Comparison of ENCODE assay signal across 9 cellular contexts in the genomic region with DNA sequence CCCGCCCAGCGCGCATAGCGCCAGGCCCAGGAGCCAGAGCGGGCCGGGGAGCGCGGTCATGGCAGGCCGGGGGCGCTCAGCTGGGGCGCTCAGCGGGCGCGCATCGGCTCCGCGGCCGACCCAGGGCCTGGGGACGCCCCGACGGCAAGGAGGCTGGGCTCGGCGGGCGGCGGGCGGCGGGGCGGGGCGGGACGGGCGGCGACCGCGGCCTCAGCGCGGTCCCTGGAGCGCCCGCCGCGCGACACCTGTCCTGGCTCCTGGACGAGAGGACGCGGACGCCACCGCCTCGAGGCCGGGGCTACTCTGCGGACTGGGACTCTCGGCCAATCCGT. TPM values are rescaled to one million over a fixed set of nuclear protein-coding genes. Genes with fewer than 3 reads are reported as not detected.
DNase-seq lines count a peak whose midpoint lies in the region; ATAC-seq, FAIRE-seq and TF ChIP-seq lines count a peak whose summit lies in the region.
"Had no signal": no experiment of that assay in that cellular context is flagged by ENCODE, and none has a peak within 500 bp of the region (broad histone marks: within the 10 kb centered on the region; RNA-seq: fewer than 3 reads in every experiment).

No MANE protein-coding gene starts in this region.

- H3K9ac ChIP-seq in astrocyte (ENCODE audit: low read length), result no peak overlapping the region

- H3K4me3 ChIP-seq in AG04450 (ENCODE audit: low read depth, low read length) (0 out of 2 replicates have a peak overlapping the region, but pooled peaks have one; percentile 25), astrocyte (ENCODE audit: insufficient read depth, low read depth, low read length) (no peak overlapping the region), mucosa of descending colon (peak overlapping the region; percentile 32)

- ATAC-seq in GM21723 (IDR thresholded peaks at IDR 0.05; ENCODE audit: unreplicated experiment) (peak; percentile 19), mucosa of descending colon (peak; percentile 43), HG03469 (IDR thresholded peaks at IDR 0.05; ENCODE audit: unreplicated experiment) (no peak)

- POLR2A ChIA-PET in AG04450 (lab: Yijun Ruan, JAX), result no interaction called here

- peaks cover 2% of the 10 kb centered on the region for H3K36me3 Mint-ChIP-seq in astrocyte (ENCODE audit: low read depth, unreplicated experiment)

- no peak overlapping the region for H2AFZ ChIP-seq in astrocyte (ENCODE audit: low read depth, low read length)

- H3K27me3 ChIP-seq in AG04450 (ENCODE audit: control insufficient read depth, insufficient read depth, low read length) (peaks cover 40% of the 10 kb centered on the region), astrocyte (ENCODE audit: insufficient read depth, low read length) (peaks cover 30% of the 10 kb centered on the region)

- no peak for DNase-seq in AG04450 (ENCODE audit: low read depth, low spot score)
- no peak for DNase-seq in astrocyte (ENCODE audit: low read depth)
- DNase-seq in mucosa of descending colon, result no peak
- DNase-seq in NCI-H187 treated with DMSO at 0.1 percent for 48 hours (lab: John Stamatoyannopoulos, UW), result no peak
- no peak for DNase-seq in globus pallidus (ENCODE audit: low spot score)
- DNase-seq in activated CD8-positive, alpha-beta memory T cell treated with anti-CD3 and anti-CD28 coated beads, Interleukin-2, amount 50 U/mL, for 4 hours, result no peak
- DNase-seq: KG1 had no signal

- no peaks in the 10 kb centered on the region for H3K36me3 ChIP-seq in astrocyte (ENCODE audit: insufficient read depth, low read length)
- H3K36me3 ChIP-seq in mucosa of descending colon (ENCODE audit: low read depth), result no peaks in the 10 kb centered on the region

- H3K27ac ChIP-seq in AG04450 (ENCODE audit: low read depth, low read length), result no peak overlapping the region
- no peak overlapping the region for H3K27ac ChIP-seq in astrocyte (ENCODE audit: low read depth, low read length)

- CTCF ChIA-PET in AG04450 (lab: Charles Lee), result no interaction called here

- H3K27me3 Mint-ChIP-seq in astrocyte (ENCODE audit: low read depth, unreplicated experiment), result peaks cover 53% of the 10 kb centered on the region

- peaks cover 3% of the 10 kb centered on the region for H3K9me3 Mint-ChIP-seq in astrocyte (ENCODE audit: unreplicated experiment)

- no peaks in the 10 kb centered on the region for H3K79me2 ChIP-seq in astrocyte (ENCODE audit: insufficient read depth, low read length)

- peak overlapping the region; percentile 67 for H3K4me2 ChIP-seq in astrocyte (ENCODE audit: low read length)

- H4K20me1 ChIP-seq in astrocyte (ENCODE audit: insufficient read depth, low read length), result no peaks in the 10 kb centered on the region

- H3K4me1 ChIP-seq in astrocyte (ENCODE audit: insufficient read depth, low read length) (no peaks in the 10 kb centered on the region), mucosa of descending colon (ENCODE audit: low read depth) (no peaks in the 10 kb centered on the region)

- no peak overlapping the region for H3K4me3 Mint-ChIP-seq in astrocyte (ENCODE audit: unreplicated experiment)

- H3K27ac Mint-ChIP-seq in astrocyte (ENCODE audit: unreplicated experiment), result no peak overlapping the region

- TF ChIP-seq CTCF in AG04450 (IDR thresholded peaks at IDR 0.05; ENCODE audit: low read depth, low read length) (no peak), astrocyte (IDR thresholded peaks at IDR 0.05; ENCODE audit: insufficient read depth, low read depth, low read length) (no peak), mucosa of descending colon (IDR thresholded peaks at IDR 0.05) (no peak)

- FAIRE-seq in astrocyte (lab: Jason Lieb, UNC), result no peak

- peaks cover 1% of the 10 kb centered on the region for H3K4me1 Mint-ChIP-seq in astrocyte (ENCODE audit: low read depth, unreplicated experiment)

- intact Hi-C loops in mucosa of descending colon (cut with DNase I, micrococcal nuclease), result no loop called here

- no peaks in the 10 kb centered on the region for H3K9me3 ChIP-seq in AG04450 (ENCODE audit: control insufficient read depth, insufficient read depth, low read length)
- H3K9me3 ChIP-seq in astrocyte (ENCODE audit: insufficient read depth, low read depth, low read length), result no peaks in the 10 kb centered on the region
- H3K9me3 ChIP-seq in mucosa of descending colon, result no peaks in the 10 kb centered on the region

RNA-seq across cellular contexts. Expression of a gene that starts 0.3 kb away (rescaled TPM):
- not detected in 2 replicates for polyA plus RNA-seq in AG04450 (2011; rRNA removed)
- not detected in 2 replicates for polyA minus RNA-seq in AG04450 (2011; rRNA and poly(A)+ RNA removed)
- total RNA-seq in astrocyte, result 0.16 TPM in 1 of 2 replicates, not detected in the other
- total RNA-seq in mucosa of descending colon, result 10 to 100 TPM; 11.0 to 19.9 (median 18.7) TPM

RNA-seq across cellular contexts. Expression of a gene that starts 17.2 kb away (rescaled TPM):
- polyA plus RNA-seq in AG04450 (2011; rRNA removed), result 0.06 and 0.20 TPM in 2 replicates
- not detected in 2 replicates for polyA minus RNA-seq in AG04450 (2011; rRNA and poly(A)+ RNA removed)
- 0.24 and 0.36 TPM in 2 replicates for total RNA-seq in astrocyte
- 1 to 10 TPM; 1.9 to 3.3 (median 2.2) TPM for total RNA-seq in mucosa of descending colon

RNA-seq across cellular contexts. Expression of a gene that starts 49.7 kb away (rescaled TPM):
- 68.0 and 72.5 TPM in 2 replicates for polyA plus RNA-seq in AG04450 (2011; rRNA removed)
- 22.8 and 23.1 TPM in 2 replicates for polyA minus RNA-seq in AG04450 (2011; rRNA and poly(A)+ RNA removed)
- 33.1 and 33.7 TPM in 2 replicates for total RNA-seq in astrocyte
- 10 to 100 TPM; 30.9 to 46.8 (median 41.8) TPM for total RNA-seq in mucosa of descending colon

Comparison
In these comparisons a context has a peak if more than half of its experiments do, and no peak if none do; other contexts are left out.
1. RNA of a gene that starts 0.3 kb away (total RNA-seq): 11.0 to 19.9 TPM in mucosa of descending colon; 0.16 TPM in astrocyte; every median in the first group is over 10 times any median in the second.